In genomic region chr5:149549461-149550266, GRCh38 we compare ENCODE assay signal across 1 cellular context.
TF ChIP-seq lines count a peak whose summit lies in the region.

No MANE protein-coding gene starts in this region.

TF ChIP-seq in HepG2, 621 proteins besides CTCF, POLR2A, EP300 and RAD21 (continued from another document):
- TF ChIP-seq, protein P1, sequence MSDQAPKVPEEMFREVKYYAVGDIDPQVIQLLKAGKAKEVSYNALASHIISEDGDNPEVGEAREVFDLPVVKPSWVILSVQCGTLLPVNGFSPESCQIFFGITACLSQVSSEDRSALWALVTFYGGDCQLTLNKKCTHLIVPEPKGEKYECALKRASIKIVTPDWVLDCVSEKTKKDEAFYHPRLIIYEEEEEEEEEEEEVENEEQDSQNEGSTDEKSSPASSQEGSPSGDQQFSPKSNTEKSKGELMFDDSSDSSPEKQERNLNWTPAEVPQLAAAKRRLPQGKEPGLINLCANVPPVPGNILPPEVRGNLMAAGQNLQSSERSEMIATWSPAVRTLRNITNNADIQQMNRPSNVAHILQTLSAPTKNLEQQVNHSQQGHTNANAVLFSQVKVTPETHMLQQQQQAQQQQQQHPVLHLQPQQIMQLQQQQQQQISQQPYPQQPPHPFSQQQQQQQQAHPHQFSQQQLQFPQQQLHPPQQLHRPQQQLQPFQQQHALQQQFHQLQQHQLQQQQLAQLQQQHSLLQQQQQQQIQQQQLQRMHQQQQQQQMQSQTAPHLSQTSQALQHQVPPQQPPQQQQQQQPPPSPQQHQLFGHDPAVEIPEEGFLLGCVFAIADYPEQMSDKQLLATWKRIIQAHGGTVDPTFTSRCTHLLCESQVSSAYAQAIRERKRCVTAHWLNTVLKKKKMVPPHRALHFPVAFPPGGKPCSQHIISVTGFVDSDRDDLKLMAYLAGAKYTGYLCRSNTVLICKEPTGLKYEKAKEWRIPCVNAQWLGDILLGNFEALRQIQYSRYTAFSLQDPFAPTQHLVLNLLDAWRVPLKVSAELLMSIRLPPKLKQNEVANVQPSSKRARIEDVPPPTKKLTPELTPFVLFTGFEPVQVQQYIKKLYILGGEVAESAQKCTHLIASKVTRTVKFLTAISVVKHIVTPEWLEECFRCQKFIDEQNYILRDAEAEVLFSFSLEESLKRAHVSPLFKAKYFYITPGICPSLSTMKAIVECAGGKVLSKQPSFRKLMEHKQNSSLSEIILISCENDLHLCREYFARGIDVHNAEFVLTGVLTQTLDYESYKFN (CRISPR knock-in tag; conservative IDR thresholded peaks at IDR 0.05), result 0 out of 2 replicates have a peak, but pooled peaks have one; percentile 17
- TF ChIP-seq HES4 (CRISPR knock-in tag; IDR thresholded peaks at IDR 0.05; ENCODE audit: borderline replicate concordance), result no peak
- no peak for TF ChIP-seq GATA4 (IDR thresholded peaks at IDR 0.05; ENCODE audit: borderline replicate concordance, low read depth)
- no peak for TF ChIP-seq ZZZ3 (CRISPR knock-in tag; IDR thresholded peaks at IDR 0.05; ENCODE audit: borderline replicate concordance)
- TF ChIP-seq JUN (CRISPR knock-in tag; IDR thresholded peaks at IDR 0.05), result no peak
- no peak for TF ChIP-seq PLRG1 (conservative IDR thresholded peaks at IDR 0.05)
- TF ChIP-seq EED (CRISPR knock-in tag; IDR thresholded peaks at IDR 0.05), result no peak
- no peak for TF ChIP-seq SCMH1 (CRISPR knock-in tag; IDR thresholded peaks at IDR 0.05; ENCODE audit: borderline replicate concordance)
- TF ChIP-seq ZNF589 (CRISPR knock-in tag; conservative IDR thresholded peaks at IDR 0.05), result no peak
- no peak for TF ChIP-seq CBX1 (IDR thresholded peaks at IDR 0.05; ENCODE audit: low read depth)
- no peak for TF ChIP-seq ZFY (CRISPR knock-in tag; IDR thresholded peaks at IDR 0.05)
- no peak for TF ChIP-seq ZFP90 (CRISPR knock-in tag; IDR thresholded peaks at IDR 0.05; ENCODE audit: borderline replicate concordance)
- TF ChIP-seq ZSCAN30 (CRISPR knock-in tag; IDR thresholded peaks at IDR 0.05), result no peak
- no peak for TF ChIP-seq ZC3H4 (CRISPR knock-in tag; IDR thresholded peaks at IDR 0.05; ENCODE audit: borderline replicate concordance)
- no peak for TF ChIP-seq RARG (CRISPR knock-in tag; IDR thresholded peaks at IDR 0.05; ENCODE audit: low read depth)
- TF ChIP-seq HOXA3 (CRISPR knock-in tag; IDR thresholded peaks at IDR 0.05), result peak; percentile 91
- no peak for TF ChIP-seq ZNF296 (CRISPR knock-in tag; conservative IDR thresholded peaks at IDR 0.05)
- TF ChIP-seq FOXM1 (CRISPR knock-in tag; IDR thresholded peaks at IDR 0.05), result no peak
- no peak for TF ChIP-seq RXRB (CRISPR knock-in tag; IDR thresholded peaks at IDR 0.05; ENCODE audit: borderline replicate concordance)
- no peak for TF ChIP-seq ZNF777 (CRISPR knock-in tag; IDR thresholded peaks at IDR 0.05)
- TF ChIP-seq, protein P2, sequence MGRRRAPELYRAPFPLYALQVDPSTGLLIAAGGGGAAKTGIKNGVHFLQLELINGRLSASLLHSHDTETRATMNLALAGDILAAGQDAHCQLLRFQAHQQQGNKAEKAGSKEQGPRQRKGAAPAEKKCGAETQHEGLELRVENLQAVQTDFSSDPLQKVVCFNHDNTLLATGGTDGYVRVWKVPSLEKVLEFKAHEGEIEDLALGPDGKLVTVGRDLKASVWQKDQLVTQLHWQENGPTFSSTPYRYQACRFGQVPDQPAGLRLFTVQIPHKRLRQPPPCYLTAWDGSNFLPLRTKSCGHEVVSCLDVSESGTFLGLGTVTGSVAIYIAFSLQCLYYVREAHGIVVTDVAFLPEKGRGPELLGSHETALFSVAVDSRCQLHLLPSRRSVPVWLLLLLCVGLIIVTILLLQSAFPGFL (CRISPR knock-in tag; IDR thresholded peaks at IDR 0.05), result no peak
- TF ChIP-seq ZNF597 (CRISPR knock-in tag; IDR thresholded peaks at IDR 0.05), result no peak
- TF ChIP-seq TOE1 (CRISPR knock-in tag; IDR thresholded peaks at IDR 0.05), result no peak
- TF ChIP-seq SRY (CRISPR knock-in tag; IDR thresholded peaks at IDR 0.05), result no peak; the same call in 1 of the 2 replicates
- TF ChIP-seq, protein P3, sequence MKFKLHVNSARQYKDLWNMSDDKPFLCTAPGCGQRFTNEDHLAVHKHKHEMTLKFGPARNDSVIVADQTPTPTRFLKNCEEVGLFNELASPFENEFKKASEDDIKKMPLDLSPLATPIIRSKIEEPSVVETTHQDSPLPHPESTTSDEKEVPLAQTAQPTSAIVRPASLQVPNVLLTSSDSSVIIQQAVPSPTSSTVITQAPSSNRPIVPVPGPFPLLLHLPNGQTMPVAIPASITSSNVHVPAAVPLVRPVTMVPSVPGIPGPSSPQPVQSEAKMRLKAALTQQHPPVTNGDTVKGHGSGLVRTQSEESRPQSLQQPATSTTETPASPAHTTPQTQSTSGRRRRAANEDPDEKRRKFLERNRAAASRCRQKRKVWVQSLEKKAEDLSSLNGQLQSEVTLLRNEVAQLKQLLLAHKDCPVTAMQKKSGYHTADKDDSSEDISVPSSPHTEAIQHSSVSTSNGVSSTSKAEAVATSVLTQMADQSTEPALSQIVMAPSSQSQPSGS (CRISPR knock-in tag; IDR thresholded peaks at IDR 0.05), result no peak; the same call in 1 of the 2 replicates
- no peak for TF ChIP-seq ZSCAN12 (CRISPR knock-in tag; IDR thresholded peaks at IDR 0.05)
- TF ChIP-seq ZNF567 (CRISPR knock-in tag; IDR thresholded peaks at IDR 0.05; ENCODE audit: borderline replicate concordance), result no peak
- no peak for TF ChIP-seq MIXL1 (CRISPR knock-in tag; IDR thresholded peaks at IDR 0.05)
- TF ChIP-seq ZNF616 (CRISPR knock-in tag; IDR thresholded peaks at IDR 0.05; ENCODE audit: low read depth), result no peak
- no peak for TF ChIP-seq XBP1 (CRISPR knock-in tag; IDR thresholded peaks at IDR 0.05)
- 0 out of 2 replicates have a peak, but pooled peaks have one; percentile 29 for TF ChIP-seq RBFOX2 (IDR thresholded peaks at IDR 0.05; ENCODE audit: low read depth, low read length)
- TF ChIP-seq CHD2 (IDR thresholded peaks at IDR 0.05; ENCODE audit: low read depth, low read length), result no peak
- TF ChIP-seq KDM2A (CRISPR knock-in tag; IDR thresholded peaks at IDR 0.05; ENCODE audit: borderline replicate concordance, low read depth), result 0 out of 2 replicates have a peak, but pooled peaks have one; percentile 40
- no peak for TF ChIP-seq FOXO1 (CRISPR knock-in tag; IDR thresholded peaks at IDR 0.05)
- TF ChIP-seq, protein P4, sequence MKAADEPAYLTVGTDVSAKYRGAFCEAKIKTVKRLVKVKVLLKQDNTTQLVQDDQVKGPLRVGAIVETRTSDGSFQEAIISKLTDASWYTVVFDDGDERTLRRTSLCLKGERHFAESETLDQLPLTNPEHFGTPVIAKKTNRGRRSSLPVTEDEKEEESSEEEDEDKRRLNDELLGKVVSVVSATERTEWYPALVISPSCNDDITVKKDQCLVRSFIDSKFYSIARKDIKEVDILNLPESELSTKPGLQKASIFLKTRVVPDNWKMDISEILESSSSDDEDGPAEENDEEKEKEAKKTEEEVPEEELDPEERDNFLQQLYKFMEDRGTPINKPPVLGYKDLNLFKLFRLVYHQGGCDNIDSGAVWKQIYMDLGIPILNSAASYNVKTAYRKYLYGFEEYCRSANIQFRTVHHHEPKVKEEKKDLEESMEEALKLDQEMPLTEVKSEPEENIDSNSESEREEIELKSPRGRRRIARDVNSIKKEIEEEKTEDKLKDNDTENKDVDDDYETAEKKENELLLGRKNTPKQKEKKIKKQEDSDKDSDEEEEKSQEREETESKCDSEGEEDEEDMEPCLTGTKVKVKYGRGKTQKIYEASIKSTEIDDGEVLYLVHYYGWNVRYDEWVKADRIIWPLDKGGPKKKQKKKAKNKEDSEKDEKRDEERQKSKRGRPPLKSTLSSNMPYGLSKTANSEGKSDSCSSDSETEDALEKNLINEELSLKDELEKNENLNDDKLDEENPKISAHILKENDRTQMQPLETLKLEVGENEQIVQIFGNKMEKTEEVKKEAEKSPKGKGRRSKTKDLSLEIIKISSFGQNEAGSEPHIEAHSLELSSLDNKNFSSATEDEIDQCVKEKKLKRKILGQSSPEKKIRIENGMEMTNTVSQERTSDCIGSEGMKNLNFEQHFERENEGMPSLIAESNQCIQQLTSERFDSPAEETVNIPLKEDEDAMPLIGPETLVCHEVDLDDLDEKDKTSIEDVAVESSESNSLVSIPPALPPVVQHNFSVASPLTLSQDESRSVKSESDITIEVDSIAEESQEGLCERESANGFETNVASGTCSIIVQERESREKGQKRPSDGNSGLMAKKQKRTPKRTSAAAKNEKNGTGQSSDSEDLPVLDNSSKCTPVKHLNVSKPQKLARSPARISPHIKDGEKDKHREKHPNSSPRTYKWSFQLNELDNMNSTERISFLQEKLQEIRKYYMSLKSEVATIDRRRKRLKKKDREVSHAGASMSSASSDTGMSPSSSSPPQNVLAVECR (CRISPR knock-in tag; IDR thresholded peaks at IDR 0.05; ENCODE audit: borderline replicate concordance), result peak; percentile 34; the same call in 1 of the 2 replicates
- TF ChIP-seq SALL2 (CRISPR knock-in tag; IDR thresholded peaks at IDR 0.05), result no peak
- TF ChIP-seq ZNF577 (CRISPR knock-in tag; IDR thresholded peaks at IDR 0.05; ENCODE audit: borderline replicate concordance, low read depth), result no peak
- no peak for TF ChIP-seq ZNF326 (CRISPR knock-in tag; IDR thresholded peaks at IDR 0.05; ENCODE audit: borderline replicate concordance)
- TF ChIP-seq XRCC5 (optimal IDR thresholded peaks at IDR 0.05; ENCODE audit: low read length), result no peak
- TF ChIP-seq NKX3-1 (CRISPR knock-in tag; IDR thresholded peaks at IDR 0.05), result no peak
- no peak for TF ChIP-seq ZNF124 (CRISPR knock-in tag; IDR thresholded peaks at IDR 0.05)
- TF ChIP-seq, protein P5, sequence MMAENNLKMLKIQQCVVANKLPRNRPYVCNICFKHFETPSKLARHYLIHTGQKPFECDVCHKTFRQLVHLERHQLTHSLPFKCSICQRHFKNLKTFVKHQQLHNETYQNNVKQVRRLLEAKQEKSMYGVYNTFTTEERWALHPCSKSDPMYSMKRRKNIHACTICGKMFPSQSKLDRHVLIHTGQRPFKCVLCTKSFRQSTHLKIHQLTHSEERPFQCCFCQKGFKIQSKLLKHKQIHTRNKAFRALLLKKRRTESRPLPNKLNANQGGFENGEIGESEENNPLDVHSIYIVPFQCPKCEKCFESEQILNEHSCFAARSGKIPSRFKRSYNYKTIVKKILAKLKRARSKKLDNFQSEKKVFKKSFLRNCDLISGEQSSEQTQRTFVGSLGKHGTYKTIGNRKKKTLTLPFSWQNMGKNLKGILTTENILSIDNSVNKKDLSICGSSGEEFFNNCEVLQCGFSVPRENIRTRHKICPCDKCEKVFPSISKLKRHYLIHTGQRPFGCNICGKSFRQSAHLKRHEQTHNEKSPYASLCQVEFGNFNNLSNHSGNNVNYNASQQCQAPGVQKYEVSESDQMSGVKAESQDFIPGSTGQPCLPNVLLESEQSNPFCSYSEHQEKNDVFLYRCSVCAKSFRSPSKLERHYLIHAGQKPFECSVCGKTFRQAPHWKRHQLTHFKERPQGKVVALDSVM (CRISPR knock-in tag; IDR thresholded peaks at IDR 0.05), result no peak
- peak in 1 of 2 experiments; percentile 11; a peak in 1 of 4 replicates for TF ChIP-seq KLF16 (CRISPR knock-in tag; IDR thresholded peaks at IDR 0.05)
- TF ChIP-seq SOX5 (CRISPR knock-in tag; IDR thresholded peaks at IDR 0.05; ENCODE audit: borderline replicate concordance), result peak; percentile 47; the same call in 1 of the 2 replicates
- no peak for TF ChIP-seq ZNF678 (CRISPR knock-in tag; IDR thresholded peaks at IDR 0.05)
- no peak for TF ChIP-seq TBL1XR1 (IDR thresholded peaks at IDR 0.05; ENCODE audit: borderline replicate concordance, low read length, partially characterized antibody)
- TF ChIP-seq KLF6 (CRISPR knock-in tag; IDR thresholded peaks at IDR 0.05), result no peak
TF ChIP-seq in HepG2: peak in this region for 52.
